In the genomic region with DNA sequence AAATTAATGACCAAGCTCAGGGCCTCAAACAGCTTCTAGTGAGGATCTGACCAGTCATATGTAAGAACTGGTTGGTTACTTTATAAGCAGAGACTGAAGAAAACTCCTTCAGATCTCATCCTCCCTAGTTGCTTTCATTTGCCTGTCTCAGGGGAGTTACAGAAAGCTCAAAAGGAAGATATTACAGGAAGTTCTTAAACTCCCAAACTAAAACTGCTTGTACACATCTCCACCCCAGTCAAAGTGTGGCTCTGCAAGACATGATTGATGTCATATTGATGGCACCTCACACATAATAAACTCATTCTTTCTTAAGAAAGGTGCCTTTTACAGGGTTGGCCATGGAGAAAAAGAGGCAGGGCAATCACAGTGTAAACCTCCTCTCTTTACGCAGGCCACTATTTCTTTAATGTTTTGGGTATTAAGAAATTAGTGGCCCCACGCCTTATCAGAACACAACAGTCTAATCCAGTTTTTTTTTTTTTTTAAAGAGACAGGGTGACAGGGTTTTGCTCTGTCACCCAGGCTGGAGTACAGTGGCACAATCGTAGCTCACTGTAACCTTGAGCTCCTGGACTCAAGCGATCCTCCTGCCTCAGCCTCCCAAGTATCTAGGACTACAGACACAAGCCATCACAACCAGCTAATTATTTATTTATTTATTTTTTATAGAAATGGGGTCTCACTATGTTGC, we compare ENCODE assay signal across 8 cellular contexts.
DNase-seq lines count a peak whose midpoint lies in the region; ATAC-seq lines count a peak whose summit lies in the region.

No MANE protein-coding gene starts in this region.

- H3K36me3 ChIP-seq in mucosa of rectum (ENCODE audit: control insufficient read depth in 2 of 2, insufficient read depth in 2 of 2, low read length in 2 of 2) = no peaks in the 10 kb centered on the region

- H3K4me3 ChIP-seq in mucosa of rectum (ENCODE audit: low read length in 2 of 2) = peak overlapping the region in 1 of 2 donors; percentile 26

- DNase-seq in activated naive CD4-positive, alpha-beta T cell treated with anti-CD3 and anti-CD28 coated beads, Interleukin-2, amount 10 ng/mL, durations not matched to agents 7 days and 5 days = no peak
- DNase-seq in activated naive CD4-positive, alpha-beta T cell treated with Interleukin-2 at 50 U/mL for 16 hours = no peak
- DNase-seq in activated CD8-positive, alpha-beta T cell treated with anti-CD3 and anti-CD28 coated beads, Interleukin-2, amount 10 ng/mL, durations not matched to agents 7 days and 5 days = peak; percentile 45
- DNase-seq in amygdala (lab: John Stamatoyannopoulos, UW) (no peak), ureter (ENCODE audit: low spot score) (no peak), NCI-H2081 (lab: John Stamatoyannopoulos, UW) (no peak)

- no peaks in the 10 kb centered on the region for H3K9me3 ChIP-seq in mucosa of rectum (ENCODE audit: control insufficient read depth in 2 of 2, low read length in 2 of 2)

- peak overlapping the region; percentile 91 for H3K27ac Mint-ChIP-seq in activated naive CD4-positive, alpha-beta T cell treated with anti-CD3 and anti-CD28 coated beads, Interleukin-2, amount 10 ng/mL, durations not matched to agents 7 days and 5 days
- peak overlapping the region; percentile 95 for H3K27ac Mint-ChIP-seq in activated CD8-positive, alpha-beta T cell treated with anti-CD3 and anti-CD28 coated beads, Interleukin-2, amount 10 ng/mL, durations not matched to agents 7 days and 5 days

- no peaks in the 10 kb centered on the region for H3K27me3 ChIP-seq in mucosa of rectum (ENCODE audit: control insufficient read depth in 2 of 2, insufficient read depth in 2 of 2, low read length in 2 of 2)

- peaks cover 18% of the 10 kb centered on the region for H3K36me3 Mint-ChIP-seq in activated naive CD4-positive, alpha-beta T cell treated with anti-CD3 and anti-CD28 coated beads, Interleukin-2, amount 10 ng/mL, durations not matched to agents 7 days and 5 days
- H3K36me3 Mint-ChIP-seq in activated CD8-positive, alpha-beta T cell treated with anti-CD3 and anti-CD28 coated beads, Interleukin-2, amount 10 ng/mL, durations not matched to agents 7 days and 5 days (ENCODE audit: low read depth) = peaks cover 28% of the 10 kb centered on the region

- peaks cover 27 to 32% of the 10 kb centered on the region in 2 donors for H3K4me1 ChIP-seq in mucosa of rectum (ENCODE audit: control insufficient read depth in 2 of 2, insufficient read depth in 2 of 2, low read length in 2 of 2)

- H3K4me1 Mint-ChIP-seq in activated naive CD4-positive, alpha-beta T cell treated with anti-CD3 and anti-CD28 coated beads, Interleukin-2, amount 10 ng/mL, durations not matched to agents 7 days and 5 days = peaks cover 93% of the 10 kb centered on the region
- H3K4me1 Mint-ChIP-seq in activated CD8-positive, alpha-beta T cell treated with anti-CD3 and anti-CD28 coated beads, Interleukin-2, amount 10 ng/mL, durations not matched to agents 7 days and 5 days (ENCODE audit: low read depth) = peaks cover 93% of the 10 kb centered on the region

- H3K9me3 Mint-ChIP-seq in activated naive CD4-positive, alpha-beta T cell treated with anti-CD3 and anti-CD28 coated beads, Interleukin-2, amount 10 ng/mL, durations not matched to agents 7 days and 5 days = peaks cover 11% of the 10 kb centered on the region
- peaks cover 9% of the 10 kb centered on the region for H3K9me3 Mint-ChIP-seq in activated CD8-positive, alpha-beta T cell treated with anti-CD3 and anti-CD28 coated beads, Interleukin-2, amount 10 ng/mL, durations not matched to agents 7 days and 5 days (ENCODE audit: insufficient read depth)

- no peak overlapping the region for H3K4me3 Mint-ChIP-seq in activated naive CD4-positive, alpha-beta T cell treated with anti-CD3 and anti-CD28 coated beads, Interleukin-2, amount 10 ng/mL, durations not matched to agents 7 days and 5 days
- H3K4me3 Mint-ChIP-seq in activated CD8-positive, alpha-beta T cell treated with anti-CD3 and anti-CD28 coated beads, Interleukin-2, amount 10 ng/mL, durations not matched to agents 7 days and 5 days = peak overlapping the region; percentile 30

- peak; percentile 72 for ATAC-seq in HG03342 (IDR thresholded peaks at IDR 0.05; ENCODE audit: unreplicated experiment)
- peak; percentile 27 for ATAC-seq in activated CD8-positive, alpha-beta T cell treated with anti-CD3 and anti-CD28 coated beads, Interleukin-2, amount 10 ng/mL, durations not matched to agents 7 days and 5 days

- H3K9ac ChIP-seq in mucosa of rectum (ENCODE audit: low read depth in 1 of 2, low read length in 2 of 2) = no peak overlapping the region

- H3K27me3 Mint-ChIP-seq in activated naive CD4-positive, alpha-beta T cell treated with anti-CD3 and anti-CD28 coated beads, Interleukin-2, amount 10 ng/mL, durations not matched to agents 7 days and 5 days = no peaks in the 10 kb centered on the region
- H3K27me3 Mint-ChIP-seq in activated CD8-positive, alpha-beta T cell treated with anti-CD3 and anti-CD28 coated beads, Interleukin-2, amount 10 ng/mL, durations not matched to agents 7 days and 5 days (ENCODE audit: low read depth) = no peaks in the 10 kb centered on the region

- POLR2A ChIA-PET in activated CD8-positive, alpha-beta T cell treated with anti-CD3 and anti-CD28 coated beads, Interleukin-2, amount 10 ng/mL, durations not matched to agents 7 days and 5 days (lab: Charles Lee) = interaction anchor here (0.6 to 8.2 kb wide), 14 partner anchors 13 to 73 kb away, joined by 3 to 77 read pairs (median 7); partner anchors contain the start of gene STK17B

- CTCF ChIA-PET in activated naive CD4-positive, alpha-beta T cell treated with anti-CD3 and anti-CD28 coated beads, Interleukin-2, amount 10 ng/mL, durations not matched to agents 7 days and 5 days (lab: Charles Lee) = interaction anchor here (0.7 to 1.9 kb wide), 10 partner anchors 9 to 63 kb away, joined by 3 to 9 read pairs (median 3); partner anchors contain the start of gene STK17B
- CTCF ChIA-PET in activated CD8-positive, alpha-beta T cell treated with anti-CD3 and anti-CD28 coated beads, Interleukin-2, amount 10 ng/mL, durations not matched to agents 7 days and 5 days (lab: Charles Lee) = interaction anchor here (0.8 to 11.4 kb wide), 12 partner anchors 14 to 155 kb away, joined by 3 to 83 read pairs (median 6); no protein-coding TSS in a partner anchor

- peak overlapping the region; percentile 69 to 79 for H3K27ac ChIP-seq in mucosa of rectum (ENCODE audit: low read depth in 2 of 2, low read length in 2 of 2)
